ENCODE assay signal across 12 cellular contexts in the genomic region with DNA sequence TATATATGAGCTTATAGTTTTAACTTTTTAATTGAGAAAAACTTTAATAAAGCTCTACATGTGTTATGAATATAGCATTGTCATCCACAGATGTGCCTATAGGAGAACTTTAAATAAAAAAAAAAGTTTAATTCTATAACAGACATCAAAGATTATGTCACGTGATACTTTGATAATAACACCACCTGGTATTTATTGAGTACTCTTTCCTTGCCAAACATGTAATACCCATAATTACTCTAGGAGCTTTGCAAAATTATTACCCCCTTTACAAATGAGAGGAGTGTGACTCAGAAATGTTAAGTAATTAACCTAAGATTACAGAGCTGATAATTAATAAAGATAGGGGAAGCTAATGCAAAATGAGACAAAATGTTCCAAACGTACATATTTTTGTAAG. TPM values are rescaled to one million over a fixed set of nuclear protein-coding genes. Genes with fewer than 3 reads are reported as not detected.
DNase-seq lines count a peak whose midpoint lies in the region; ATAC-seq, FAIRE-seq and TF ChIP-seq lines count a peak whose summit lies in the region.
"Had no signal": no experiment of that assay in that cellular context is flagged by ENCODE, and none has a peak within 500 bp of the region (broad histone marks: within the 10 kb centered on the region; RNA-seq: fewer than 3 reads in every experiment).

No MANE protein-coding gene starts in this region.

- intact Hi-C loops in left lung (cut with DNase I) = no loop called here

- ATAC-seq in A549 = no peak
- no peak for ATAC-seq in left lung
- no peak for ATAC-seq in GM18909 (IDR thresholded peaks at IDR 0.05; ENCODE audit: poor library complexity, unreplicated experiment)

- H3K9ac ChIP-seq in BLaER1 treated with 17β-estradiol and CSF1 and Interleukin-3, amounts not matched to agents 10 nM and 100 nM = peak overlapping the region in 3 of 11 experiments; percentile 26 to 65 (median 29); a peak in 3 of 22 replicates

- TF ChIP-seq POLR2A in A549 (IDR thresholded peaks at IDR 0.05; ENCODE audit: low read length) = no peak

- no peak for TF ChIP-seq EP300 in A549 (IDR thresholded peaks at IDR 0.05)

- peak overlapping the region; percentile 64 for H3K4me2 ChIP-seq in A549
- H3K4me2 ChIP-seq in BLaER1 treated with 17β-estradiol and CSF1 and Interleukin-3, amounts not matched to agents 10 nM and 100 nM = peak overlapping the region in 10 of 11 experiments; percentile 8 to 72 (median 61); a peak in 16 of 22 replicates

- TF ChIP-seq CTCF in A549 (IDR thresholded peaks at IDR 0.05) (no peak), VCaP (conservative IDR thresholded peaks at IDR 0.05) (no peak), left lung (IDR thresholded peaks at IDR 0.05) (no peak)

- H3K4me1 ChIP-seq in A549 (peaks cover 93% of the 10 kb centered on the region), left lung (peaks cover 13 to 46% of the 10 kb centered on the region in 2 donors)
- H3K4me1 ChIP-seq in BLaER1 treated with 17β-estradiol and CSF1 and Interleukin-3, amounts not matched to agents 10 nM and 100 nM = peaks cover 5 to 72% (median 44%) of the 10 kb centered on the region in 10 experiments; a peak in 18 of 20 replicates

- H3K27ac ChIP-seq in A549 (peak overlapping the region; percentile 83; a peak in 5 of 6 replicates), VCaP (peak overlapping the region; percentile 62), left lung (peak overlapping the region; percentile 59 to 69)
- peak overlapping the region in 10 of 11 experiments; percentile 31 to 83 (median 66); a peak in 17 of 22 replicates for H3K27ac ChIP-seq in BLaER1 treated with 17β-estradiol and CSF1 and Interleukin-3, amounts not matched to agents 10 nM and 100 nM

- FAIRE-seq in A549 (lab: Jason Lieb, UNC) = no peak

- H3K4me3 ChIP-seq in A549 (no peak overlapping the region), left lung (no peak overlapping the region)
- no peak overlapping the region for H3K4me3 ChIP-seq in BLaER1 treated with 17β-estradiol and CSF1 and Interleukin-3, amounts not matched to agents 10 nM and 100 nM

- POLR2A ChIA-PET in A549 (lab: Yijun Ruan, JAX) = interaction anchor here (0.9 to 2.6 kb wide), 4 partner anchors 35 to 83 kb away, joined by 3 to 25 read pairs (median 3); partner anchors contain the start of gene ITGA2

- DNase-seq in A549 (ENCODE audit: low read depth in 1 of 2, low spot score in 1 of 2) (no peak), left lung (no peak), AML-193 (lab: John Stamatoyannopoulos, UW) (no peak), RPMI8226 (no peak)
- DNase-seq: head of caudate nucleus, left cardiac atrium, naive B cell, retina had no signal

- H4K20me1 ChIP-seq in BLaER1 treated with 17β-estradiol and CSF1 and Interleukin-3, amounts not matched to agents 10 nM and 100 nM = no peaks in the 10 kb centered on the region

- CTCF ChIA-PET in A549 (lab: Yijun Ruan, JAX) = interaction anchor here (1.1 to 7.3 kb wide), 5 partner anchors 18 to 83 kb away, joined by 3 to 43 read pairs (median 4); partner anchors contain the start of gene ITGA2

- no peak for TF ChIP-seq RAD21 in A549 (conservative IDR thresholded peaks at IDR 0.05 in 1 of 2, IDR thresholded peaks at IDR 0.05 in 1 of 2)

- H3K27me3 ChIP-seq in BLaER1 treated with 17β-estradiol and CSF1 and Interleukin-3, amounts not matched to agents 10 nM and 100 nM = no peaks in the 10 kb centered on the region
- H3K27me3 ChIP-seq in left lung = no peaks in the 10 kb centered on the region

- H3K9me3 ChIP-seq in A549 (no peaks in the 10 kb centered on the region), left lung (no peaks in the 10 kb centered on the region)
- no peaks in the 10 kb centered on the region for H3K9me3 ChIP-seq in BLaER1 treated with 17β-estradiol and CSF1 and Interleukin-3, amounts not matched to agents 10 nM and 100 nM (replicated peaks in 1 of 11)

- WGBS in A549 (ENCODE audit: missing lambda C conversion rate) = 20% methylated on average over 2 of the region's 2 CpGs

- no peaks in the 10 kb centered on the region for H3K36me3 ChIP-seq in BLaER1 treated with 17β-estradiol and CSF1 and Interleukin-3, amounts not matched to agents 10 nM and 100 nM
- no peaks in the 10 kb centered on the region for H3K36me3 ChIP-seq in left lung

TF ChIP-seq in A549, 52 proteins besides CTCF, POLR2A, EP300 and RAD21:
- TF ChIP-seq USF2 (IDR thresholded peaks at IDR 0.05) = peak; percentile 86
- no peak for TF ChIP-seq KDM5A (IDR thresholded peaks at IDR 0.05)

RNA-seq across cellular contexts. Expression of gene ITGA2, which starts 43.0 kb away (rescaled TPM):
- polyA plus RNA-seq in A549 (2011; rRNA removed) = 28.0 and 29.7 TPM in 2 replicates
- polyA plus RNA-seq in A549 (2012; cell fraction: cytosol; rRNA removed) = 1.7 and 2.2 TPM in 2 replicates
- polyA plus RNA-seq in A549 (2012; cell fraction: nucleus; rRNA removed) = 2.7 and 3.4 TPM in 2 replicates
- 8.5 to 9.7 TPM (median 9.3 TPM) in 3 replicates for polyA plus RNA-seq in A549 (2017; fragmentation: RNase III; extraction: RNeasy Plus Mini Kit Qiagen cat#74134 plus additional on column Dnase treatment)
- 32.7 and 33.9 TPM in 2 replicates for polyA minus RNA-seq in A549 (2011; rRNA and poly(A)+ RNA removed)
- 10 to 100 TPM; 32.4 to 44.4 TPM for total RNA-seq in left lung
- total RNA-seq: CD8-positive, alpha-beta T cell had no signal
